In the genomic region with DNA sequence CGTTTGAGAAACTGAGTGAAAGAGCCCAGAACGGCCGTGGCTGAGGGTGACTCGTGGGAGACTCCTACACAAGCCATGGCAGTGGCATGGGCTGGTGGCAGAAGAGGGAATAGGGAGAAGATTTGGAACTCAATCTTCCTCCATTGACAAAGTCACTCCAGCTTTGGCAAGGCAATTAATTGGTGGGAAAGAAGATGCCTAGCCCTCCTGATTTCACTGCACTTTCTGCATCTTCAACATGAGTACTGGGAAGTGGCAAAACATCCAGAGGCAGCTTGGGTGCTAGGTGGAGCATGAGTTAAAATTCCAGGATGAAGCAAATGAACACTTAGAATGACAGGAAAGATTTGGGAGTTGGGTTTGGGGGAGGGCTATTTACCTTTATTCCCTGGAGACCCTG, we compare ENCODE assay signal across 1 cellular context.
TF ChIP-seq lines count a peak whose summit lies in the region.

No MANE protein-coding gene starts in this region.

TF ChIP-seq in HepG2, 621 proteins besides CTCF, POLR2A, EP300 and RAD21:
- peak; percentile 33; the same call in 1 of the 2 replicates for TF ChIP-seq ZBTB38 (CRISPR knock-in tag; IDR thresholded peaks at IDR 0.05)
- TF ChIP-seq NBN (conservative IDR thresholded peaks at IDR 0.05): no peak
- TF ChIP-seq ZNF607 (CRISPR knock-in tag; IDR thresholded peaks at IDR 0.05; ENCODE audit: borderline replicate concordance): no peak
- TF ChIP-seq TEAD2 (CRISPR knock-in tag; IDR thresholded peaks at IDR 0.05): no peak
- no peak for TF ChIP-seq THRA (CRISPR knock-in tag; IDR thresholded peaks at IDR 0.05; ENCODE audit: borderline replicate concordance)
- no peak for TF ChIP-seq HDAC6 (IDR thresholded peaks at IDR 0.05; ENCODE audit: low read depth, low read length)
- TF ChIP-seq RBFOX2 (IDR thresholded peaks at IDR 0.05; ENCODE audit: low read depth, low read length): peak; percentile 66; the same call in 1 of the 2 replicates
- no peak for TF ChIP-seq ZNF205 (CRISPR knock-in tag; IDR thresholded peaks at IDR 0.05)
- no peak for TF ChIP-seq KDM5B (CRISPR knock-in tag; IDR thresholded peaks at IDR 0.05; ENCODE audit: borderline replicate concordance)
- no peak for TF ChIP-seq PRPF4 (IDR thresholded peaks at IDR 0.05; ENCODE audit: low read depth, low read length, poor library complexity, severe bottlenecking)
- no peak for TF ChIP-seq TFE3 (CRISPR knock-in tag; IDR thresholded peaks at IDR 0.05)
- no peak for TF ChIP-seq ZBTB39 (CRISPR knock-in tag; IDR thresholded peaks at IDR 0.05)
- TF ChIP-seq KLF6 (CRISPR knock-in tag; IDR thresholded peaks at IDR 0.05): no peak
- no peak for TF ChIP-seq TSC22D2 (CRISPR knock-in tag; IDR thresholded peaks at IDR 0.05; ENCODE audit: borderline replicate concordance)
- no peak for TF ChIP-seq ZSCAN31 (CRISPR knock-in tag; IDR thresholded peaks at IDR 0.05; ENCODE audit: low read depth)
- no peak for TF ChIP-seq ARNT2 (CRISPR knock-in tag; IDR thresholded peaks at IDR 0.05; ENCODE audit: low read depth)
- no peak for TF ChIP-seq TFDP2 (CRISPR knock-in tag; IDR thresholded peaks at IDR 0.05)
- no peak for TF ChIP-seq ZNF317 (CRISPR knock-in tag; IDR thresholded peaks at IDR 0.05)
- TF ChIP-seq ZNF569 (CRISPR knock-in tag; IDR thresholded peaks at IDR 0.05; ENCODE audit: borderline replicate concordance): no peak
- TF ChIP-seq RXRA (CRISPR knock-in tag; IDR thresholded peaks at IDR 0.05): no peak
- TF ChIP-seq BRD4 (CRISPR knock-in tag; IDR thresholded peaks at IDR 0.05): 0 out of 2 replicates have a peak, but pooled peaks have one; percentile 54
- TF ChIP-seq, protein P1, sequence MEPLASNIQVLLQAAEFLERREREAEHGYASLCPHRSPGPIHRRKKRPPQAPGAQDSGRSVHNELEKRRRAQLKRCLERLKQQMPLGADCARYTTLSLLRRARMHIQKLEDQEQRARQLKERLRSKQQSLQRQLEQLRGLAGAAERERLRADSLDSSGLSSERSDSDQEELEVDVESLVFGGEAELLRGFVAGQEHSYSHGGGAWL (CRISPR knock-in tag; IDR thresholded peaks at IDR 0.05): no peak
- TF ChIP-seq, protein P2, sequence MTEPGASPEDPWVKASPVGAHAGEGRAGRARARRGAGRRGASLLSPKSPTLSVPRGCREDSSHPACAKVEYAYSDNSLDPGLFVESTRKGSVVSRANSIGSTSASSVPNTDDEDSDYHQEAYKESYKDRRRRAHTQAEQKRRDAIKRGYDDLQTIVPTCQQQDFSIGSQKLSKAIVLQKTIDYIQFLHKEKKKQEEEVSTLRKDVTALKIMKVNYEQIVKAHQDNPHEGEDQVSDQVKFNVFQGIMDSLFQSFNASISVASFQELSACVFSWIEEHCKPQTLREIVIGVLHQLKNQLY (CRISPR knock-in tag; IDR thresholded peaks at IDR 0.05): no peak
- TF ChIP-seq MAFF (IDR thresholded peaks at IDR 0.05; ENCODE audit: low read depth, low read length): no peak
- TF ChIP-seq, protein P3, sequence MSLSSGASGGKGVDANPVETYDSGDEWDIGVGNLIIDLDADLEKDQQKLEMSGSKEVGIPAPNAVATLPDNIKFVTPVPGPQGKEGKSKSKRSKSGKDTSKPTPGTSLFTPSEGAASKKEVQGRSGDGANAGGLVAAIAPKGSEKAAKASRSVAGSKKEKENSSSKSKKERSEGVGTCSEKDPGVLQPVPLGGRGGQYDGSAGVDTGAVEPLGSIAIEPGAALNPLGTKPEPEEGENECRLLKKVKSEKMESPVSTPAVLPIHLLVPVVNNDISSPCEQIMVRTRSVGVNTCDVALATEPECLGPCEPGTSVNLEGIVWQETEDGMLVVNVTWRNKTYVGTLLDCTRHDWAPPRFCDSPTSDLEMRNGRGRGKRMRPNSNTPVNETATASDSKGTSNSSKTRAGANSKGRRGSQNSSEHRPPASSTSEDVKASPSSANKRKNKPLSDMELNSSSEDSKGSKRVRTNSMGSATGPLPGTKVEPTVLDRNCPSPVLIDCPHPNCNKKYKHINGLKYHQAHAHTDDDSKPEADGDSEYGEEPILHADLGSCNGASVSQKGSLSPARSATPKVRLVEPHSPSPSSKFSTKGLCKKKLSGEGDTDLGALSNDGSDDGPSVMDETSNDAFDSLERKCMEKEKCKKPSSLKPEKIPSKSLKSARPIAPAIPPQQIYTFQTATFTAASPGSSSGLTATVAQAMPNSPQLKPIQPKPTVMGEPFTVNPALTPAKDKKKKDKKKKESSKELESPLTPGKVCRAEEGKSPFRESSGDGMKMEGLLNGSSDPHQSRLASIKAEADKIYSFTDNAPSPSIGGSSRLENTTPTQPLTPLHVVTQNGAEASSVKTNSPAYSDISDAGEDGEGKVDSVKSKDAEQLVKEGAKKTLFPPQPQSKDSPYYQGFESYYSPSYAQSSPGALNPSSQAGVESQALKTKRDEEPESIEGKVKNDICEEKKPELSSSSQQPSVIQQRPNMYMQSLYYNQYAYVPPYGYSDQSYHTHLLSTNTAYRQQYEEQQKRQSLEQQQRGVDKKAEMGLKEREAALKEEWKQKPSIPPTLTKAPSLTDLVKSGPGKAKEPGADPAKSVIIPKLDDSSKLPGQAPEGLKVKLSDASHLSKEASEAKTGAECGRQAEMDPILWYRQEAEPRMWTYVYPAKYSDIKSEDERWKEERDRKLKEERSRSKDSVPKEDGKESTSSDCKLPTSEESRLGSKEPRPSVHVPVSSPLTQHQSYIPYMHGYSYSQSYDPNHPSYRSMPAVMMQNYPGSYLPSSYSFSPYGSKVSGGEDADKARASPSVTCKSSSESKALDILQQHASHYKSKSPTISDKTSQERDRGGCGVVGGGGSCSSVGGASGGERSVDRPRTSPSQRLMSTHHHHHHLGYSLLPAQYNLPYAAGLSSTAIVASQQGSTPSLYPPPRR (CRISPR knock-in tag; IDR thresholded peaks at IDR 0.05; ENCODE audit: borderline replicate concordance): no peak
- no peak for TF ChIP-seq WIZ (CRISPR knock-in tag; IDR thresholded peaks at IDR 0.05)
- TF ChIP-seq, protein P4, sequence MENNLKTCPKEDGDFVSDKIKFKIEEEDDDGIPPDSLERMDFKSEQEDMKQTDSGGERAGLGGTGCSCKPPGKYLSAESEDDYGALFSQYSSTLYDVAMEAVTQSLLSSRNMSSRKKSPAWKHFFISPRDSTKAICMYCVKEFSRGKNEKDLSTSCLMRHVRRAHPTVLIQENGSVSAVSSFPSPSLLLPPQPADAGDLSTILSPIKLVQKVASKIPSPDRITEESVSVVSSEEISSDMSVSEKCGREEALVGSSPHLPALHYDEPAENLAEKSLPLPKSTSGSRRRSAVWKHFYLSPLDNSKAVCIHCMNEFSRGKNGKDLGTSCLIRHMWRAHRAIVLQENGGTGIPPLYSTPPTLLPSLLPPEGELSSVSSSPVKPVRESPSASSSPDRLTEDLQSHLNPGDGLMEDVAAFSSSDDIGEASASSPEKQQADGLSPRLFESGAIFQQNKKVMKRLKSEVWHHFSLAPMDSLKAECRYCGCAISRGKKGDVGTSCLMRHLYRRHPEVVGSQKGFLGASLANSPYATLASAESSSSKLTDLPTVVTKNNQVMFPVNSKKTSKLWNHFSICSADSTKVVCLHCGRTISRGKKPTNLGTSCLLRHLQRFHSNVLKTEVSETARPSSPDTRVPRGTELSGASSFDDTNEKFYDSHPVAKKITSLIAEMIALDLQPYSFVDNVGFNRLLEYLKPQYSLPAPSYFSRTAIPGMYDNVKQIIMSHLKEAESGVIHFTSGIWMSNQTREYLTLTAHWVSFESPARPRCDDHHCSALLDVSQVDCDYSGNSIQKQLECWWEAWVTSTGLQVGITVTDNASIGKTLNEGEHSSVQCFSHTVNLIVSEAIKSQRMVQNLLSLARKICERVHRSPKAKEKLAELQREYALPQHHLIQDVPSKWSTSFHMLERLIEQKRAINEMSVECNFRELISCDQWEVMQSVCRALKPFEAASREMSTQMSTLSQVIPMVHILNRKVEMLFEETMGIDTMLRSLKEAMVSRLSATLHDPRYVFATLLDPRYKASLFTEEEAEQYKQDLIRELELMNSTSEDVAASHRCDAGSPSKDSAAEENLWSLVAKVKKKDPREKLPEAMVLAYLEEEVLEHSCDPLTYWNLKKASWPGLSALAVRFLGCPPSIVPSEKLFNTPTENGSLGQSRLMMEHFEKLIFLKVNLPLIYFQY (CRISPR knock-in tag; IDR thresholded peaks at IDR 0.05; ENCODE audit: borderline replicate concordance): no peak
- no peak for TF ChIP-seq GPN1 (CRISPR knock-in tag; IDR thresholded peaks at IDR 0.05; ENCODE audit: borderline replicate concordance)
- peak; percentile 31; the same call in 1 of the 2 replicates for TF ChIP-seq NFIC (IDR thresholded peaks at IDR 0.05; ENCODE audit: low read length)
- 0 out of 2 replicates have a peak, but pooled peaks have one; percentile 31 for TF ChIP-seq MED1 (CRISPR knock-in tag; IDR thresholded peaks at IDR 0.05)
- no peak for TF ChIP-seq ZNF292 (CRISPR knock-in tag; IDR thresholded peaks at IDR 0.05; ENCODE audit: borderline replicate concordance, low read depth)
- no peak for TF ChIP-seq ZMYM3 (CRISPR knock-in tag; IDR thresholded peaks at IDR 0.05)
- no peak for TF ChIP-seq PITX1 (CRISPR knock-in tag; IDR thresholded peaks at IDR 0.05)
- TF ChIP-seq, protein P5, sequence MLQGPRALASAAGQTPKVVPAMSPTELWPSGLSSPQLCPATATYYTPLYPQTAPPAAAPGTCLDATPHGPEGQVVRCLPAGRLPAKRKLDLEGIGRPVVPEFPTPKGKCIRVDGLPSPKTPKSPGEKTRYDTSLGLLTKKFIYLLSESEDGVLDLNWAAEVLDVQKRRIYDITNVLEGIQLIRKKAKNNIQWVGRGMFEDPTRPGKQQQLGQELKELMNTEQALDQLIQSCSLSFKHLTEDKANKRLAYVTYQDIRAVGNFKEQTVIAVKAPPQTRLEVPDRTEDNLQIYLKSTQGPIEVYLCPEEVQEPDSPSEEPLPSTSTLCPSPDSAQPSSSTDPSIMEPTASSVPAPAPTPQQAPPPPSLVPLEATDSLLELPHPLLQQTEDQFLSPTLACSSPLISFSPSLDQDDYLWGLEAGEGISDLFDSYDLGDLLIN (CRISPR knock-in tag; IDR thresholded peaks at IDR 0.05; ENCODE audit: borderline replicate concordance): no peak
- TF ChIP-seq PHF21A (CRISPR knock-in tag; IDR thresholded peaks at IDR 0.05): no peak
- no peak for TF ChIP-seq MTF1 (CRISPR knock-in tag; IDR thresholded peaks at IDR 0.05)
- TF ChIP-seq, protein P6, sequence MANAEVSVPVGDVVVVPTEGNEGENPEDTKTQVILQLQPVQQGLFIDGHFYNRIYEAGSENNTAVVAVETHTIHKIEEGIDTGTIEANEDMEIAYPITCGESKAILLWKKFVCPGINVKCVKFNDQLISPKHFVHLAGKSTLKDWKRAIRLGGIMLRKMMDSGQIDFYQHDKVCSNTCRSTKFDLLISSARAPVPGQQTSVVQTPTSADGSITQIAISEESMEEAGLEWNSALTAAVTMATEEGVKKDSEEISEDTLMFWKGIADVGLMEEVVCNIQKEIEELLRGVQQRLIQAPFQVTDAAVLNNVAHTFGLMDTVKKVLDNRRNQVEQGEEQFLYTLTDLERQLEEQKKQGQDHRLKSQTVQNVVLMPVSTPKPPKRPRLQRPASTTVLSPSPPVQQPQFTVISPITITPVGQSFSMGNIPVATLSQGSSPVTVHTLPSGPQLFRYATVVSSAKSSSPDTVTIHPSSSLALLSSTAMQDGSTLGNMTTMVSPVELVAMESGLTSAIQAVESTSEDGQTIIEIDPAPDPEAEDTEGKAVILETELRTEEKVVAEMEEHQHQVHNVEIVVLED (CRISPR knock-in tag; IDR thresholded peaks at IDR 0.05; ENCODE audit: borderline replicate concordance): no peak
